Comparison of ENCODE assay signal across 8 cellular contexts in genomic region chr2:102187191-102188150, GRCh38. TPM values are rescaled to one million over a fixed set of nuclear protein-coding genes. Genes with fewer than 3 reads are reported as not detected.
A peak's percentile ranks its signal among the peaks of the same experiment; 100 is the strongest.
DNase-seq lines count a peak whose midpoint lies in the region; ATAC-seq and TF ChIP-seq lines count a peak whose summit lies in the region.

No MANE protein-coding gene starts in this region.

- peak in 1 of 2 donors; percentile 28 for TF ChIP-seq POLR2A in gastrocnemius medialis (IDR thresholded peaks at IDR 0.05)

- H3K27me3 ChIP-seq in gastrocnemius medialis (no peaks in the 10 kb centered on the region), SJCRH30 (0 out of 2 replicates have a peak, but pooled peaks cover 2% of the 10 kb centered on the region)

- no peaks in the 10 kb centered on the region for H3K9me3 ChIP-seq in iPS-18c (ENCODE audit: control insufficient read depth, insufficient read depth, low read length)
- no peaks in the 10 kb centered on the region for H3K9me3 ChIP-seq in gastrocnemius medialis
- H3K9me3 ChIP-seq in SJCRH30 (replicated peaks): no peaks in the 10 kb centered on the region

- peak overlapping the region; percentile 50 to 74 (median 60) for H3K27ac ChIP-seq in gastrocnemius medialis
- H3K27ac ChIP-seq in SJCRH30: no peak overlapping the region

- in situ Hi-C loops in gastrocnemius medialis (cut with MboI; ENCODE audit: low sequenced_read_pairs in 4 of 4): loop anchor here in 1 of 4 donors (10.0 kb wide), 1 partner anchor 47 kb away; no protein-coding TSS in a partner anchor

- H3K36me3 ChIP-seq in gastrocnemius medialis (no peaks in the 10 kb centered on the region), SJCRH30 (no peaks in the 10 kb centered on the region)

- DNase-seq in activated gamma-delta T cell treated with Interleukin-2 at 50 U/mL for 16 hours (peak; percentile 27), activated gamma-delta T cell (lab: John Stamatoyannopoulos, UW) (no peak), anterior cingulate cortex (lab: John Stamatoyannopoulos, UW) (peak in 39 of 58 donors; percentile 6 to 64 (median 24)), gastrocnemius medialis (peak; percentile 31 to 41), SJCRH30 (no peak), KG1 (lab: John Stamatoyannopoulos, UW) (no peak)

- ATAC-seq in gastrocnemius medialis: peak; percentile 72 to 75
- ATAC-seq in GM18858 (IDR thresholded peaks at IDR 0.05; ENCODE audit: unreplicated experiment): no peak

- intact Hi-C loops in gastrocnemius medialis (cut with DNase I; ENCODE audit: low total_unique reads): loop anchor here (1.0 to 10.0 kb wide), 3 partner anchors 54 to 167 kb away; partner anchors contain the start of gene IL18R1

- H3K4me1 ChIP-seq in gastrocnemius medialis (peaks cover 0 to under 1% of the 10 kb centered on the region in 2 donors), SJCRH30 (no peaks in the 10 kb centered on the region)

- peak in 4 of 5 experiments; percentile 27 to 54 (median 50) for TF ChIP-seq CTCF in gastrocnemius medialis (IDR thresholded peaks at IDR 0.05 in 4 of 5, conservative IDR thresholded peaks at IDR 0.05 in 1 of 5)

- peak overlapping the region; percentile 28; the same call in 1 of the 2 replicates for H3K4me3 ChIP-seq in iPS-18c (ENCODE audit: insufficient read depth, low read depth, low read length)
- H3K4me3 ChIP-seq in gastrocnemius medialis: peak overlapping the region; percentile 56 to 66 (median 61)
- H3K4me3 ChIP-seq in SJCRH30: no peak overlapping the region

RNA-seq across cellular contexts. Expression of gene IL1RL2, which starts 0.6 kb away (rescaled TPM):
- total RNA-seq in gastrocnemius medialis: under 1 TPM in 2 of 4 donors, not detected in 2; 0.35 to 0.49 TPM
- not detected in 2 replicates for total RNA-seq in SJCRH30 (2014; rRNA removed; shearing (Covaris generic))

RNA-seq across cellular contexts. Expression of gene IL1R1, which starts 44.9 kb away (rescaled TPM):
- total RNA-seq in gastrocnemius medialis: 10 to 100 TPM; 17.6 to 23.3 (median 19.3) TPM
- 0.10 and 0.12 TPM in 2 replicates for total RNA-seq in SJCRH30 (2014; rRNA removed; shearing (Covaris generic))

Comparison
In these comparisons a context has a peak if more than half of its experiments do, and no peak if none do; other contexts are left out.
1. DNase-seq: peak in activated gamma-delta T cell treated with Interleukin-2 at 50 U/mL for 16 hours (single experiment), anterior cingulate cortex (39 of 58) and gastrocnemius medialis (2 of 2); none in activated gamma-delta T cell (single experiment), SJCRH30 (0 of 2) and KG1 (single experiment).
2. RNA of gene IL1R1, which starts 44.9 kb away (total RNA-seq): 17.6 to 23.3 TPM in gastrocnemius medialis; 0.10 to 0.12 TPM in SJCRH30; every median in the first group is over 10 times any median in the second.